8 cellular contexts compared by ENCODE assay signal in genomic region chr21:43106965-43107793, GRCh38. TPM values are rescaled to one million over a fixed set of nuclear protein-coding genes. Genes with fewer than 3 reads are reported as not detected.
DNase-seq lines count a peak whose midpoint lies in the region; ATAC-seq and TF ChIP-seq lines count a peak whose summit lies in the region.
"Not testable (repeated sequence)": the region's sequence is repeated elsewhere in the genome, so short reads cannot be mapped to it uniquely, and the experiment has no call there.

Gene U2AF1 (minus strand): TSS chr21:43107570. CDS start chr21:43107494, 76 bp downstream.

- H3K9me3 Mint-ChIP-seq in activated naive CD4-positive, alpha-beta T cell treated with anti-CD3 and anti-CD28 coated beads, Interleukin-2, amount 50 U/mL, for 72 hours = not testable (repeated sequence)

- H3K4me3 ChIP-seq in BE2C (ENCODE audit: low read depth, low read length) (peak within 1 kb of the TSS; percentile 54), fibroblast of mammary gland (ENCODE audit: control insufficient read depth, low read depth, low read length) (peak within 1 kb of the TSS; percentile 52), mesodermal cell (ENCODE audit: extremely low read depth, insufficient read depth, low read length, poor library complexity, severe bottlenecking) (peak within 1 kb of the TSS; percentile 27)

- H3K27ac Mint-ChIP-seq in activated naive CD4-positive, alpha-beta T cell treated with anti-CD3 and anti-CD28 coated beads, Interleukin-2, amount 50 U/mL, for 72 hours = not testable (repeated sequence)

- not testable (repeated sequence) for TF ChIP-seq CTCF in BE2C (IDR thresholded peaks at IDR 0.05; ENCODE audit: low read depth, low read length); fibroblast of mammary gland (conservative IDR thresholded peaks at IDR 0.05; ENCODE audit: control insufficient read depth, insufficient read depth, low read depth, low read length)

- not testable (repeated sequence) for H3K36me3 Mint-ChIP-seq in activated naive CD4-positive, alpha-beta T cell treated with anti-CD3 and anti-CD28 coated beads, Interleukin-2, amount 50 U/mL, for 72 hours

- H3K27ac ChIP-seq in mesodermal cell (ENCODE audit: low read depth, low read length, severe bottlenecking) = peak within 1 kb of the TSS; percentile 67

- no CpG with 5 or more reads among the region's 107 CpGs for WGBS in mesodermal cell (ENCODE audit: insufficient coverage in 2 of 2), 2 experiments

- ATAC-seq in GM19463 (IDR thresholded peaks at IDR 0.05; ENCODE audit: unreplicated experiment) (peak; percentile 73), HG03095 (IDR thresholded peaks at IDR 0.05; ENCODE audit: unreplicated experiment) (peak; percentile 58)
- peak; percentile 88 to 90 for ATAC-seq in activated naive CD4-positive, alpha-beta T cell treated with anti-CD3 and anti-CD28 coated beads, Interleukin-2, amount 50 U/mL, for 72 hours

- H3K27me3 ChIP-seq in BE2C = not testable (repeated sequence)

- H3K9me3 ChIP-seq in BE2C; mesodermal cell (ENCODE audit: control insufficient read depth, low read length): not testable (repeated sequence)

- H3K4me1 ChIP-seq in BE2C; mesodermal cell (ENCODE audit: control insufficient read depth, insufficient read depth, low read length, poor library complexity, severe bottlenecking): not testable (repeated sequence)

- peak; percentile 69 for DNase-seq in BE2C
- DNase-seq in RPMI8226 = peak; percentile 19
- DNase-seq in activated naive CD4-positive, alpha-beta T cell treated with anti-CD3 and anti-CD28 coated beads, Interleukin-2, amount 50 U/mL, for 72 hours (ENCODE audit: low spot score in 2 of 2) = peak in 1 of 2 donors; percentile 32
- DNase-seq in fibroblast of mammary gland (ENCODE audit: low read depth) = peak; percentile 2
- peak; percentile 81 for DNase-seq in stimulated activated CD4-positive, alpha-beta T cell treated with anti-CD3 and anti-CD28 coated beads, Interleukin-1b, Interleukin-23, amount 100 ng/mL, for 48 hours

- not testable (repeated sequence) for H3K36me3 ChIP-seq in BE2C; mesodermal cell (ENCODE audit: control insufficient read depth, insufficient read depth, low read length)

RNA-seq across cellular contexts. Expression of gene U2AF1, which starts in this region (rescaled TPM):
- 140 TPM for polyA plus RNA-seq in BE2C (2012; ENCODE audit: insufficient read depth, insufficient read length, low read depth)
- total RNA-seq in activated naive CD4-positive, alpha-beta T cell treated with anti-CD3 and anti-CD28 coated beads, Interleukin-2, amount 50 U/mL, for 72 hours = 10 to 100 TPM; 27.5 to 33.7 TPM
- polyA plus RNA-seq in mesodermal cell (2013, experiment 1 of 2) = 107 TPM
- 96.5 TPM for polyA plus RNA-seq in mesodermal cell (2013, experiment 2 of 2)
